38 cellular contexts compared by ENCODE assay signal in genomic region chr2:169259402-169259801, GRCh38.
"Had no signal": no experiment of that assay in that cellular context is flagged by ENCODE, and none has a peak within 500 bp of the region (broad histone marks: within the 10 kb centered on the region; RNA-seq: fewer than 3 reads in every experiment).

No MANE protein-coding gene starts in this region.

- H3K36me3 Mint-ChIP-seq: activated CD8-positive, alpha-beta memory T cell treated with anti-CD3 and anti-CD28 coated beads, Interleukin-2, amount 10 ng/mL, durations not matched to agents 7 days and 5 days; activated naive CD4-positive, alpha-beta T cell treated with anti-CD3 and anti-CD28 coated beads, Interleukin-2, amount 10 ng/mL, durations not matched to agents 7 days and 5 days; activated naive CD4-positive, alpha-beta T cell treated with anti-CD3 and anti-CD28 coated beads, Interleukin-2, amount 50 U/mL, for 24 hours; activated naive CD8-positive, alpha-beta T cell; activated naive CD8-positive, alpha-beta T cell treated with anti-CD3 and anti-CD28 coated beads, Interleukin-2, amount 10 ng/mL, durations not matched to agents 7 days and 5 days; WTC11 had no signal

- H3K4me1 Mint-ChIP-seq: activated CD4-positive, alpha-beta memory T cell treated with anti-CD3 and anti-CD28 coated beads, Interleukin-2, amount 10 ng/mL, durations not matched to agents 7 days and 5 days; activated CD4-positive, alpha-beta T cell treated with anti-CD3 and anti-CD28 coated beads for 36 hours; activated CD4-positive, alpha-beta T cell treated with anti-CD3 and anti-CD28 coated beads, Interleukin-2, amount 10 ng/mL, durations not matched to agents 7 days and 5 days; activated CD8-positive, alpha-beta memory T cell treated with anti-CD3 and anti-CD28 coated beads, Interleukin-2, amount 10 ng/mL, durations not matched to agents 7 days and 5 days; activated naive CD4-positive, alpha-beta T cell treated with anti-CD3 and anti-CD28 coated beads, Interleukin-2, amount 10 ng/mL, durations not matched to agents 7 days and 5 days; activated naive CD4-positive, alpha-beta T cell treated with anti-CD3 and anti-CD28 coated beads, Interleukin-2, amount 50 U/mL, for 24 hours; activated naive CD8-positive, alpha-beta T cell treated with anti-CD3 and anti-CD28 coated beads, Interleukin-2, amount 10 ng/mL, durations not matched to agents 7 days and 5 days; activated naive CD8-positive, alpha-beta T cell treated with anti-CD3 and anti-CD28 coated beads, Interleukin-2, amount 50 U/mL, for 24 hours; brain; central memory CD8-positive, alpha-beta T cell had no signal

- H3K4me1 ChIP-seq: ascending aorta had no signal

- ATAC-seq: activated CD4-positive, alpha-beta T cell treated with anti-CD3 and anti-CD28 coated beads for 36 hours; activated CD4-positive, CD25-positive, alpha-beta regulatory T cell treated with anti-CD3 and anti-CD28 coated beads, Interleukin-2, amount 50 U/mL, for 24 hours; activated CD8-positive, alpha-beta memory T cell treated with anti-CD3 and anti-CD28 coated beads, Interleukin-2, amount 10 ng/mL, durations not matched to agents 7 days and 5 days; activated CD8-positive, alpha-beta T cell treated with anti-CD3 and anti-CD28 coated beads, Interleukin-2, amount 10 ng/mL, durations not matched to agents 7 days and 5 days; activated naive CD8-positive, alpha-beta T cell treated with anti-CD3 and anti-CD28 coated beads, Interleukin-2, amount 50 U/mL, for 24 hours had no signal

- H3K9me3 Mint-ChIP-seq: activated CD4-positive, alpha-beta memory T cell treated with anti-CD3 and anti-CD28 coated beads, Interleukin-2, amount 10 ng/mL, durations not matched to agents 7 days and 5 days; activated CD4-positive, alpha-beta T cell treated with anti-CD3 and anti-CD28 coated beads, Interleukin-2, amount 10 ng/mL, durations not matched to agents 7 days and 5 days; activated naive CD4-positive, alpha-beta T cell treated with anti-CD3 and anti-CD28 coated beads, Interleukin-2, amount 10 ng/mL, durations not matched to agents 7 days and 5 days; activated naive CD4-positive, alpha-beta T cell treated with anti-CD3 and anti-CD28 coated beads, Interleukin-2, amount 50 U/mL, for 24 hours; activated naive CD8-positive, alpha-beta T cell treated with anti-CD3 and anti-CD28 coated beads, Interleukin-2, amount 10 ng/mL, durations not matched to agents 7 days and 5 days; activated naive CD8-positive, alpha-beta T cell treated with anti-CD3 and anti-CD28 coated beads, Interleukin-2, amount 50 U/mL, for 24 hours; activated T-cell treated with anti-CD3 and anti-CD28 coated beads, Interleukin-2, amount 50 U/mL, for 24 hours; activated T-helper 2 cell treated with anti-CD3 and anti-CD28 coated beads, Interferon-gamma antibody, Interleukin-2, Interleukin-4, amounts not matched to agents 10 μg/mL and 5 μg/mL and 100 μg/mL, durations not matched to agents 14 hours and 24 hours and 36 hours; brain; central memory CD8-positive, alpha-beta T cell; T-helper 1 cell treated with Interleukin-12 subunit alpha and Interleukin-12 subunit beta and Interleukin-4 antibody, amounts not matched to agents 30 μg/mL and 1 μg/mL, for 36 hours; T-helper 2 cell treated with Interferon-gamma antibody and Interleukin-4, amounts not matched to agents 5 μg/mL and 100 μg/mL, for 36 hours; WTC11 had no signal

- H3K27me3 Mint-ChIP-seq: activated naive CD4-positive, alpha-beta T cell treated with anti-CD3 and anti-CD28 coated beads, Interleukin-2, amount 10 ng/mL, durations not matched to agents 7 days and 5 days; brain had no signal

- H3K27me3 ChIP-seq: ascending aorta, cardiac muscle cell had no signal

- H3K4me3 ChIP-seq: ascending aorta, cardiac muscle cell had no signal

- H3K27ac ChIP-seq: ascending aorta, cardiac muscle cell, WERI-Rb-1 had no signal

- H3K9me3 ChIP-seq: ascending aorta had no signal

- DNase-seq: activated CD4-positive, alpha-beta memory T cell treated with anti-CD3 and anti-CD28 coated beads, Interleukin-2, amount 10 ng/mL, durations not matched to agents 7 days and 5 days; activated CD4-positive, alpha-beta T cell treated with anti-CD3 and anti-CD28 coated beads for 1 hour; activated CD4-positive, alpha-beta T cell treated with anti-CD3 and anti-CD28 coated beads for 36 hours; activated CD4-positive, alpha-beta T cell treated with anti-CD3 and anti-CD28 coated beads for 48 hours; activated CD4-positive, alpha-beta T cell treated with anti-CD3 and anti-CD28 coated beads, Interleukin-2, amount 10 ng/mL, durations not matched to agents 7 days and 5 days; activated CD4-positive, alpha-beta T cell treated with anti-CD3 and anti-CD28 coated beads, Interleukin-2, amount 50 U/mL, for 48 hours; activated CD4-positive, CD25-positive, alpha-beta regulatory T cell; activated CD8-positive, alpha-beta memory T cell treated with anti-CD3 and anti-CD28 coated beads for 24 hours; activated CD8-positive, alpha-beta memory T cell treated with anti-CD3 and anti-CD28 coated beads, Interleukin-2, amount 10 ng/mL, durations not matched to agents 7 days and 5 days; activated CD8-positive, alpha-beta memory T cell treated with anti-CD3 and anti-CD28 coated beads, Interleukin-2, amount 50 U/mL, for 48 hours; activated CD8-positive, alpha-beta T cell treated with anti-CD3 and anti-CD28 coated beads, Interleukin-2, amount 10 ng/mL, durations not matched to agents 7 days and 5 days; activated effector memory CD4-positive, alpha-beta T cell treated with Interleukin-2 at 50 U/mL for 16 hours; activated gamma-delta T cell; activated naive CD4-positive, alpha-beta T cell treated with anti-CD3 and anti-CD28 coated beads, Interleukin-2, amount 10 ng/mL, durations not matched to agents 7 days and 5 days; activated naive CD4-positive, alpha-beta T cell treated with Interleukin-2 at 50 U/mL for 16 hours; activated naive CD8-positive, alpha-beta T cell treated with anti-CD3 and anti-CD28 coated beads, Interleukin-2, amount 10 ng/mL, durations not matched to agents 7 days and 5 days; activated naive CD8-positive, alpha-beta T cell treated with anti-CD3 and anti-CD28 coated beads, Interleukin-2, amount 50 U/mL, for 24 hours; activated T-cell treated with anti-CD3 and anti-CD28 coated beads, Interleukin-2, amount 50 U/mL, for 24 hours; activated T-cell treated with anti-CD3 and anti-CD28 coated beads, Interleukin-2, amount 50 U/mL, for 48 hours; amygdala; anterior cingulate cortex; caudate nucleus; cerebellar nuclear complex; T-helper 1 cell; T-helper 2 cell; T-helper 9 cell; WERI-Rb-1 had no signal

- H3K4me3 Mint-ChIP-seq: activated CD4-positive, alpha-beta memory T cell treated with anti-CD3 and anti-CD28 coated beads, Interleukin-2, amount 10 ng/mL, durations not matched to agents 7 days and 5 days; activated CD4-positive, alpha-beta T cell treated with anti-CD3 and anti-CD28 coated beads for 36 hours; activated CD4-positive, alpha-beta T cell treated with anti-CD3 and anti-CD28 coated beads, Interleukin-2, amount 10 ng/mL, durations not matched to agents 7 days and 5 days; activated CD8-positive, alpha-beta memory T cell treated with anti-CD3 and anti-CD28 coated beads, Interleukin-2, amount 10 ng/mL, durations not matched to agents 7 days and 5 days; activated CD8-positive, alpha-beta T cell treated with anti-CD3 and anti-CD28 coated beads, Interleukin-2, amount 10 ng/mL, durations not matched to agents 7 days and 5 days; activated naive CD4-positive, alpha-beta T cell treated with anti-CD3 and anti-CD28 coated beads, Interleukin-2, amount 10 ng/mL, durations not matched to agents 7 days and 5 days; activated naive CD4-positive, alpha-beta T cell treated with anti-CD3 and anti-CD28 coated beads, Interleukin-2, amount 50 U/mL, for 24 hours; activated naive CD8-positive, alpha-beta T cell; activated naive CD8-positive, alpha-beta T cell treated with anti-CD3 and anti-CD28 coated beads, Interleukin-2, amount 10 ng/mL, durations not matched to agents 7 days and 5 days; activated naive CD8-positive, alpha-beta T cell treated with anti-CD3 and anti-CD28 coated beads, Interleukin-2, amount 50 U/mL, for 24 hours; activated T-cell treated with anti-CD3 and anti-CD28 coated beads, Interleukin-2, amount 50 U/mL, for 24 hours; brain; central memory CD8-positive, alpha-beta T cell; T-helper 1 cell treated with Interleukin-12 subunit alpha and Interleukin-12 subunit beta and Interleukin-4 antibody, amounts not matched to agents 30 μg/mL and 1 μg/mL, for 36 hours; T-helper 2 cell treated with Interferon-gamma antibody and Interleukin-4, amounts not matched to agents 5 μg/mL and 100 μg/mL, for 36 hours; WTC11 had no signal

- H3K36me3 ChIP-seq: ascending aorta, cardiac muscle cell, WERI-Rb-1 had no signal

- H3K27ac Mint-ChIP-seq: activated CD4-positive, alpha-beta memory T cell treated with anti-CD3 and anti-CD28 coated beads, Interleukin-2, amount 10 ng/mL, durations not matched to agents 7 days and 5 days; activated CD4-positive, alpha-beta T cell treated with anti-CD3 and anti-CD28 coated beads for 36 hours; activated CD4-positive, alpha-beta T cell treated with anti-CD3 and anti-CD28 coated beads, Interleukin-2, amount 10 ng/mL, durations not matched to agents 7 days and 5 days; activated CD8-positive, alpha-beta memory T cell treated with anti-CD3 and anti-CD28 coated beads, Interleukin-2, amount 10 ng/mL, durations not matched to agents 7 days and 5 days; activated CD8-positive, alpha-beta T cell treated with anti-CD3 and anti-CD28 coated beads, Interleukin-2, amount 10 ng/mL, durations not matched to agents 7 days and 5 days; activated naive CD4-positive, alpha-beta T cell treated with anti-CD3 and anti-CD28 coated beads, Interleukin-2, amount 10 ng/mL, durations not matched to agents 7 days and 5 days; activated naive CD4-positive, alpha-beta T cell treated with anti-CD3 and anti-CD28 coated beads, Interleukin-2, amount 50 U/mL, for 24 hours; activated naive CD8-positive, alpha-beta T cell; activated naive CD8-positive, alpha-beta T cell treated with anti-CD3 and anti-CD28 coated beads, Interleukin-2, amount 10 ng/mL, durations not matched to agents 7 days and 5 days; activated naive CD8-positive, alpha-beta T cell treated with anti-CD3 and anti-CD28 coated beads, Interleukin-2, amount 50 U/mL, for 24 hours; activated T-cell treated with anti-CD3 and anti-CD28 coated beads, Interleukin-2, amount 50 U/mL, for 24 hours; activated T-helper 2 cell treated with anti-CD3 and anti-CD28 coated beads, Interferon-gamma antibody, Interleukin-2, Interleukin-4, amounts not matched to agents 10 μg/mL and 5 μg/mL and 100 μg/mL, durations not matched to agents 14 hours and 24 hours and 36 hours; T-helper 1 cell treated with Interleukin-12 subunit alpha and Interleukin-12 subunit beta and Interleukin-4 antibody, amounts not matched to agents 30 μg/mL and 1 μg/mL, for 36 hours; T-helper 2 cell treated with Interferon-gamma antibody and Interleukin-4, amounts not matched to agents 5 μg/mL and 100 μg/mL, for 36 hours; WTC11 had no signal
